ENCODE assay signal across 28 cellular contexts in genomic region chr2:218970916-218971315, GRCh38. TPM values are rescaled to one million over a fixed set of nuclear protein-coding genes. Genes with fewer than 3 reads are reported as not detected.
"Had no signal": no experiment of that assay in that cellular context is flagged by ENCODE, and none has a peak within 500 bp of the region (broad histone marks: within the 10 kb centered on the region; RNA-seq: fewer than 3 reads in every experiment).

No MANE protein-coding gene starts in this region.

- ATAC-seq: activated naive CD4-positive, alpha-beta T cell treated with anti-CD3 and anti-CD28 coated beads, Interleukin-2, amount 50 U/mL, for 72 hours; activated naive CD8-positive, alpha-beta T cell treated with anti-CD3 and anti-CD28 coated beads, Interleukin-2, amount 50 U/mL, for 24 hours; body of pancreas; Panc1; T-helper 17 cell had no signal

- H3K27ac Mint-ChIP-seq: activated B cell treated with CpG ODN at 0.5 μM for 24 hours; activated CD4-positive, alpha-beta T cell treated with anti-CD3 and anti-CD28 coated beads, Interleukin-2, amount 10 ng/mL, durations not matched to agents 24 days and 14 days; activated naive CD4-positive, alpha-beta T cell treated with anti-CD3 and anti-CD28 coated beads, Interleukin-2, amount 50 U/mL, for 72 hours; activated naive CD8-positive, alpha-beta T cell treated with anti-CD3 and anti-CD28 coated beads, Interleukin-2, amount 50 U/mL, for 24 hours; T-helper 17 cell had no signal

- H3K36me3 ChIP-seq: ascending aorta had no signal

- H3K4me3 ChIP-seq: ascending aorta, body of pancreas had no signal

- H3K27ac ChIP-seq: ascending aorta, body of pancreas, RWPE1 had no signal

- H3K9me3 ChIP-seq: ascending aorta, body of pancreas had no signal

- H3K27me3 ChIP-seq: ascending aorta, body of pancreas had no signal

- H3K4me1 Mint-ChIP-seq: activated B cell treated with CpG ODN at 0.5 μM for 24 hours; activated CD4-positive, alpha-beta T cell treated with anti-CD3 and anti-CD28 coated beads, Interleukin-2, amount 10 ng/mL, durations not matched to agents 24 days and 14 days; activated naive CD8-positive, alpha-beta T cell treated with anti-CD3 and anti-CD28 coated beads, Interleukin-2, amount 50 U/mL, for 24 hours; T-helper 17 cell had no signal

- H3K4me1 ChIP-seq: ascending aorta, body of pancreas had no signal

- H3K36me3 Mint-ChIP-seq: activated naive CD4-positive, alpha-beta T cell treated with anti-CD3 and anti-CD28 coated beads, Interleukin-2, amount 50 U/mL, for 72 hours had no signal

- DNase-seq: activated B cell treated with CpG ODN at 0.5 μM for 24 hours; activated CD4-positive, alpha-beta T cell treated with anti-CD3 and anti-CD28 coated beads for 1 hour; activated CD4-positive, alpha-beta T cell treated with anti-CD3 and anti-CD28 coated beads, Interleukin-2, amount 10 ng/mL, durations not matched to agents 24 days and 14 days; activated CD4-positive, alpha-beta T cell treated with anti-CD3 and anti-CD28 coated beads, Interleukin-2, amount 50 U/mL, for 48 hours; activated naive CD4-positive, alpha-beta T cell treated with Interleukin-2 at 50 U/mL for 16 hours; activated naive CD8-positive, alpha-beta T cell treated with anti-CD3 and anti-CD28 coated beads, Interleukin-2, amount 50 U/mL, for 24 hours; activated T-cell treated with anti-CD3 and anti-CD28 coated beads for 4 hours; amniotic stem cell; body of pancreas; IMR-90; Kasumi-1; KBM-7; NCI-H1105 treated with DMSO at 0.1 percent for 48 hours; NCI-H1436 treated with DMSO at 0.1 percent for 48 hours; NCI-H187; NCI-H2081; NCI-H510A treated with DMSO at 0.1 percent for 48 hours; NCI-H69; NK-92 treated with Interleukin-12 subunit alpha and Interleukin-12 subunit beta, amount 100 ng/mL, for 24 hours; OCI-M1; SIG-M5; T-helper 17 cell; T-helper 9 cell had no signal

- H3K4me3 Mint-ChIP-seq: activated B cell treated with CpG ODN at 0.5 μM for 24 hours; activated CD4-positive, alpha-beta T cell treated with anti-CD3 and anti-CD28 coated beads, Interleukin-2, amount 10 ng/mL, durations not matched to agents 24 days and 14 days; activated naive CD8-positive, alpha-beta T cell treated with anti-CD3 and anti-CD28 coated beads, Interleukin-2, amount 50 U/mL, for 24 hours; T-helper 17 cell had no signal

- H3K9me3 Mint-ChIP-seq: activated CD4-positive, alpha-beta T cell treated with anti-CD3 and anti-CD28 coated beads, Interleukin-2, amount 10 ng/mL, durations not matched to agents 24 days and 14 days; activated naive CD4-positive, alpha-beta T cell treated with anti-CD3 and anti-CD28 coated beads, Interleukin-2, amount 50 U/mL, for 72 hours; activated naive CD8-positive, alpha-beta T cell treated with anti-CD3 and anti-CD28 coated beads, Interleukin-2, amount 50 U/mL, for 24 hours had no signal

RNA-seq across cellular contexts. Expression of gene CDK5R2, which starts 11.4 kb away (rescaled TPM):
- total RNA-seq: activated B cell treated with CpG ODN at 0.5 μM for 24 hours; activated CD4-positive, alpha-beta T cell treated with anti-CD3 and anti-CD28 coated beads, Interleukin-2, amount 10 ng/mL, durations not matched to agents 24 days and 14 days; activated naive CD4-positive, alpha-beta T cell treated with anti-CD3 and anti-CD28 coated beads, Interleukin-2, amount 50 U/mL, for 72 hours; ascending aorta; bronchial epithelial cell; IMR-90; T-helper 17 cell had no signal
- polyA plus RNA-seq: IMR-90 had no signal

RNA-seq across cellular contexts. Expression of gene FEV, which starts 14.1 kb away (rescaled TPM):
- total RNA-seq: activated B cell treated with CpG ODN at 0.5 μM for 24 hours; activated CD4-positive, alpha-beta T cell treated with anti-CD3 and anti-CD28 coated beads, Interleukin-2, amount 10 ng/mL, durations not matched to agents 24 days and 14 days; activated naive CD4-positive, alpha-beta T cell treated with anti-CD3 and anti-CD28 coated beads, Interleukin-2, amount 50 U/mL, for 72 hours; ascending aorta; body of pancreas; bronchial epithelial cell; IMR-90; T-helper 17 cell had no signal
- polyA plus RNA-seq: IMR-90 had no signal

RNA-seq across cellular contexts. Expression of gene CRYBA2, which starts 22.3 kb away (rescaled TPM):
- total RNA-seq: activated B cell treated with CpG ODN at 0.5 μM for 24 hours; activated CD4-positive, alpha-beta T cell treated with anti-CD3 and anti-CD28 coated beads, Interleukin-2, amount 10 ng/mL, durations not matched to agents 24 days and 14 days; activated naive CD4-positive, alpha-beta T cell treated with anti-CD3 and anti-CD28 coated beads, Interleukin-2, amount 50 U/mL, for 72 hours; ascending aorta; bronchial epithelial cell; IMR-90; T-helper 17 cell had no signal
- polyA plus RNA-seq: IMR-90 had no signal
